Comparison of ENCODE assay signal across 2 cellular contexts in genomic region chr5:72152506-72152905, GRCh38.
A peak's percentile ranks its signal among the peaks of the same experiment; 100 is the strongest.
TF ChIP-seq lines count a peak whose summit lies in the region.

No MANE protein-coding gene starts in this region.

TF ChIP-seq in IMR-90, 13 proteins besides CTCF, POLR2A, EP300 and RAD21:
- TF ChIP-seq MAFK (IDR thresholded peaks at IDR 0.05; ENCODE audit: low read depth, low read length) = no peak
- TF ChIP-seq ELK1 (IDR thresholded peaks at IDR 0.05; ENCODE audit: borderline replicate concordance, low read depth, low read length) = no peak
- TF ChIP-seq CEBPB (IDR thresholded peaks at IDR 0.05; ENCODE audit: low read depth, low read length) = no peak
- no peak for TF ChIP-seq RFX5 (IDR thresholded peaks at IDR 0.05; ENCODE audit: low read depth, low read length)
- no peak for TF ChIP-seq SMC3 (IDR thresholded peaks at IDR 0.05; ENCODE audit: low read depth, low read length)
- TF ChIP-seq RCOR1 (IDR thresholded peaks at IDR 0.05; ENCODE audit: insufficient replicate concordance, low read length) = no peak
- no peak for TF ChIP-seq FOS (IDR thresholded peaks at IDR 0.05; ENCODE audit: low read depth, low read length)
- TF ChIP-seq USF2 (IDR thresholded peaks at IDR 0.05; ENCODE audit: low read depth, low read length) = no peak
- no peak for TF ChIP-seq CHD1 (IDR thresholded peaks at IDR 0.05; ENCODE audit: low read depth, low read length)
- TF ChIP-seq NFE2L2 (IDR thresholded peaks at IDR 0.05; ENCODE audit: low read depth, low read length) = no peak
- no peak for TF ChIP-seq BHLHE40 (IDR thresholded peaks at IDR 0.05; ENCODE audit: low read depth, low read length)
- TF ChIP-seq MXI1 (IDR thresholded peaks at IDR 0.05; ENCODE audit: borderline replicate concordance, low read depth, low read length) = no peak
- TF ChIP-seq MAZ (IDR thresholded peaks at IDR 0.05; ENCODE audit: borderline replicate concordance, low read depth, low read length) = no peak

TF ChIP-seq in K562, 482 proteins besides CTCF, POLR2A, EP300 and RAD21:
- TF ChIP-seq ZNF717 (CRISPR knock-in tag; IDR thresholded peaks at IDR 0.05) (no peak), MTA2 (IDR thresholded peaks at IDR 0.05; ENCODE audit: low read depth) (no peak), ZNF655 (CRISPR knock-in tag; IDR thresholded peaks at IDR 0.05) (no peak), PHB2 (IDR thresholded peaks at IDR 0.05; ENCODE audit: low read depth) (no peak), ZBED1 (IDR thresholded peaks at IDR 0.05) (no peak), MTF1 (CRISPR knock-in tag; IDR thresholded peaks at IDR 0.05; ENCODE audit: borderline replicate concordance) (no peak), ZBTB33 (CRISPR knock-in tag; IDR thresholded peaks at IDR 0.05) (peak; percentile 46; the same call in 1 of the 2 replicates), SMARCE1 (IDR thresholded peaks at IDR 0.05) (no peak)
